Comparison of ENCODE assay signal across 13 cellular contexts in the genomic region with DNA sequence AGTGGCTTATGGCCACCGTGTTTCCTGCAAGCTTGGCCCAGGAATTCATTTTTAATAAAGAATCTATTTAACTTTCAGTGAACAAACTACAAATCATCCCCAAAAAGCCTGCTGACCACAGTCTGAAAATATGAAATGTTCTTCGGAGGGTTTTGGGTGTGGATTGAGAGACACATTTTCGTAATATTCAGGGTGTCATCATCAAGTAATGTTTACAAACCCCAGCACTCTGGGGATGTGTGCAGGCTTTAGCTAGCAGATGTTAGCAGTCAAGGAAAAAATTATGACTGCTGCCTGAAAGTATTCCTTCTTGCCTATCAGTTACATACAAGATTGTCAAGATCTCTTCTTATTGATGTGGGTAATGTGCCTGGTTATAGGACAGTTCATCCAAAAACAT.
DNase-seq lines count a peak whose midpoint lies in the region; ATAC-seq and TF ChIP-seq lines count a peak whose summit lies in the region.
"Had no signal": no experiment of that assay in that cellular context is flagged by ENCODE, and none has a peak within 500 bp of the region (broad histone marks: within the 10 kb centered on the region; RNA-seq: fewer than 3 reads in every experiment).

No MANE protein-coding gene starts in this region.

- peak; percentile 95 for ATAC-seq in Right ventricle myocardium inferior
- peak; percentile 91 for ATAC-seq in gastroesophageal sphincter
- ATAC-seq in HG03342 (IDR thresholded peaks at IDR 0.05; ENCODE audit: unreplicated experiment): no peak
- ATAC-seq: stimulated activated naive CD8-positive, alpha-beta T cell treated with anti-CD3 and anti-CD28 coated beads, Interleukin-15, Interleukin-2, amounts not matched to agents 100 U/mL and 50 U/mL, for 24 hours had no signal

- intact Hi-C loops in Right ventricle myocardium inferior (cut with DNase I) (loop anchor here (10.0 kb wide), 1 partner anchor 115 kb away; no protein-coding TSS in a partner anchor), cardiac septum (cut with DNase I) (no loop called here)

- H3K9ac ChIP-seq in adipocyte (ENCODE audit: low read length): peak overlapping the region; percentile 74

- 41 to 48% methylated on average over 3 of the region's 3 CpGs for WGBS in gastroesophageal sphincter (ENCODE audit: low coverage in 1 of 2), 2 donors
- 24 to 25% methylated on average over 3 of the region's 3 CpGs for WGBS in tibial nerve, 2 donors

- no peak for TF ChIP-seq POLR2A in gastroesophageal sphincter (IDR thresholded peaks at IDR 0.05)
- no peak for TF ChIP-seq POLR2A in tibial nerve (IDR thresholded peaks at IDR 0.05)

- no peaks in the 10 kb centered on the region for H3K27me3 ChIP-seq in adipocyte (replicated peaks; ENCODE audit: control insufficient read depth, insufficient read depth, low read length)
- H3K27me3 ChIP-seq in gastroesophageal sphincter: no peaks in the 10 kb centered on the region
- H3K27me3 ChIP-seq in tibial nerve: no peaks in the 10 kb centered on the region

- H3K4me1 ChIP-seq in adipocyte (ENCODE audit: control insufficient read depth, insufficient read depth, low read length) (peaks cover 31% of the 10 kb centered on the region), gastroesophageal sphincter (no peaks in the 10 kb centered on the region), tibial nerve (peaks cover 0 to 13% (median 0%) of the 10 kb centered on the region in 4 donors)

- TF ChIP-seq EP300 in gastroesophageal sphincter (IDR thresholded peaks at IDR 0.05) (no peak), tibial nerve (IDR thresholded peaks at IDR 0.05) (peak in 1 of 2 donors; percentile 87)

- DNase-seq in Right ventricle myocardium inferior (ENCODE audit: missing footprints): no peak
- no peak for DNase-seq in cardiac septum (ENCODE audit: low spot score)
- peak; percentile 94 for DNase-seq in adipocyte (ENCODE audit: low read depth)
- DNase-seq in tibial nerve (ENCODE audit: low spot score in 2 of 2): peak; percentile 27 to 63
- no peak for DNase-seq in activated naive CD4-positive, alpha-beta T cell treated with Interleukin-2 at 50 U/mL for 16 hours
- no peak for DNase-seq in iPS-NIHi11 (ENCODE audit: low spot score)
- DNase-seq: activated CD8-positive, alpha-beta memory T cell treated with anti-CD3 and anti-CD28 coated beads for 24 hours; effector CD4-positive, alpha-beta T cell; KG1; NCI-H446; stimulated activated naive CD8-positive, alpha-beta T cell treated with anti-CD3 and anti-CD28 coated beads, Interleukin-15, Interleukin-2, amounts not matched to agents 100 U/mL and 50 U/mL, for 24 hours had no signal

- H3K9me3 ChIP-seq in adipocyte (ENCODE audit: control insufficient read depth, low read length) (no peaks in the 10 kb centered on the region), gastroesophageal sphincter (no peaks in the 10 kb centered on the region), tibial nerve (no peaks in the 10 kb centered on the region)

- TF ChIP-seq CTCF in gastroesophageal sphincter (IDR thresholded peaks at IDR 0.05) (no peak), tibial nerve (IDR thresholded peaks at IDR 0.05) (no peak)

- no peak overlapping the region for H3K4me3 ChIP-seq in adipocyte (ENCODE audit: low read length)
- H3K4me3 ChIP-seq in gastroesophageal sphincter: no peak overlapping the region
- no peak overlapping the region for H3K4me3 ChIP-seq in tibial nerve

- H3K27ac ChIP-seq in gastroesophageal sphincter (peak overlapping the region in 2 of 4 donors; percentile 26 to 47), tibial nerve (peak overlapping the region in 2 of 4 donors; percentile 50 to 61)

- H3K36me3 ChIP-seq in adipocyte (ENCODE audit: control insufficient read depth, insufficient read depth, low read length, severe bottlenecking): no peaks in the 10 kb centered on the region
- H3K36me3 ChIP-seq in gastroesophageal sphincter: no peaks in the 10 kb centered on the region
- no peaks in the 10 kb centered on the region for H3K36me3 ChIP-seq in tibial nerve

Comparison
In these comparisons a context has a peak if more than half of its experiments do, and no peak if none do; other contexts are left out.
1. DNase-seq: peak in adipocyte (single experiment) and tibial nerve (2 of 2); none in Right ventricle myocardium inferior (single experiment), cardiac septum (single experiment), activated naive CD4-positive, alpha-beta T cell treated with Interleukin-2 at 50 U/mL for 16 hours (single experiment) and iPS-NIHi11 (single experiment).